28 cellular contexts compared by ENCODE assay signal in genomic region chr1:39436842-39437241, GRCh38. TPM values are rescaled to one million over a fixed set of nuclear protein-coding genes. Genes with fewer than 3 reads are reported as not detected.
DNase-seq lines count a peak whose midpoint lies in the region; ATAC-seq and TF ChIP-seq lines count a peak whose summit lies in the region.
"Had no signal": no experiment of that assay in that cellular context is flagged by ENCODE, and none has a peak within 500 bp of the region (broad histone marks: within the 10 kb centered on the region; RNA-seq: fewer than 3 reads in every experiment).

No MANE protein-coding gene starts in this region.

- DNase-seq in activated T-cell treated with anti-CD3 and anti-CD28 coated beads, Interleukin-2, amount 50 U/mL, for 72 hours: no peak
- no peak for DNase-seq in activated T-cell treated with anti-CD3 and anti-CD28 coated beads, Interleukin-2, amount 50 U/mL, for 48 hours
- DNase-seq in Panc1 (ENCODE audit: low read depth, low spot score) (no peak), immature natural killer cell (no peak), DMS114 treated with DMSO at 0.1 percent for 48 hours (lab: John Stamatoyannopoulos, UW; ENCODE audit: unreplicated experiment) (no peak), NCI-H82 (lab: John Stamatoyannopoulos, UW) (no peak)
- DNase-seq: C1 segment of cervical spinal cord; CD4-positive, alpha-beta memory T cell; COR-L47; GOT3; IMR-90; MM.1S; NCI-H1048; NCI-H1417; NCI-H1694; NCI-H2029 treated with DMSO at 0.1 percent for 48 hours; NCI-H2171; NCI-H226; NCI-H524; NCI-H748 treated with DMSO at 0.1 percent for 48 hours; PC-9; Right ventricle myocardium superior; RPMI8226 had no signal

- H3K27ac Mint-ChIP-seq in activated T-cell treated with anti-CD3 and anti-CD28 coated beads, Interleukin-2, amount 50 U/mL, for 72 hours: peak overlapping the region; percentile 77
- peak overlapping the region in 4 of 6 donors; percentile 15 to 54 (median 24) for H3K27ac Mint-ChIP-seq in immature natural killer cell

- no peak overlapping the region for H3K4me3 ChIP-seq in Panc1 (ENCODE audit: low read depth in 2 of 2, low read length in 2 of 2)
- H3K4me3 ChIP-seq: HAP-1, PC-9, SJSA1 had no signal

- intact Hi-C loops in Panc1 (cut with micrococcal nuclease; ENCODE audit: unreplicated experiment): no loop called here

- H3K27ac ChIP-seq in Panc1 (ENCODE audit: low read length): no peak overlapping the region
- H3K27ac ChIP-seq: KMS-11, PC-9, SJSA1 had no signal

- no peaks in the 10 kb centered on the region for H3K9me3 ChIP-seq in Panc1 (ENCODE audit: control insufficient read depth, insufficient read depth, low read depth, low read length)
- H3K9me3 ChIP-seq: HAP-1, SJSA1 had no signal

- POLR2A ChIA-PET in Panc1 (lab: Charles Lee): no interaction called here

- H3K36me3 ChIP-seq in Panc1 (ENCODE audit: control insufficient read depth, insufficient read depth, low read length): peaks cover 74% of the 10 kb centered on the region

- H3K27me3 ChIP-seq in Panc1 (ENCODE audit: control insufficient read depth, insufficient read depth, low read length): no peaks in the 10 kb centered on the region
- H3K27me3 ChIP-seq: SJSA1 had no signal

- peaks cover 15 to 34% of the 10 kb centered on the region in 2 donors for H3K36me3 Mint-ChIP-seq in activated T-cell treated with anti-CD3 and anti-CD28 coated beads, Interleukin-2, amount 50 U/mL, for 72 hours (ENCODE audit: insufficient read depth in 2 of 2)
- peaks cover 29 to 60% (median 48%) of the 10 kb centered on the region in 3 donors for H3K36me3 Mint-ChIP-seq in immature natural killer cell

- H3K4me1 Mint-ChIP-seq in activated T-cell treated with anti-CD3 and anti-CD28 coated beads, Interleukin-2, amount 50 U/mL, for 72 hours (ENCODE audit: low read depth): no peaks in the 10 kb centered on the region
- H3K4me1 Mint-ChIP-seq in immature natural killer cell: peaks cover 1 to 6% of the 10 kb centered on the region in 2 donors

- no peaks in the 10 kb centered on the region for H3K4me1 ChIP-seq in Panc1 (ENCODE audit: control insufficient read depth, insufficient read depth, low read length)
- H3K4me1 ChIP-seq: HAP-1 had no signal

- ATAC-seq in activated T-cell treated with anti-CD3 and anti-CD28 coated beads, Interleukin-2, amount 50 U/mL, for 72 hours (replicated peaks in 1 of 2): no peak
- ATAC-seq in Panc1: no peak
- no peak for ATAC-seq in GM21576 (IDR thresholded peaks at IDR 0.05; ENCODE audit: unreplicated experiment)
- ATAC-seq in GM18867 (IDR thresholded peaks at IDR 0.05; ENCODE audit: unreplicated experiment): no peak

- BruUV-seq in Panc1 (replicated peaks; lab: Mats Ljungman, UMichigan): TSS peak; percentile 42

- CTCF ChIA-PET in Panc1 (lab: Charles Lee): no interaction called here

- in situ Hi-C loops in Panc1 (cut with HindIII; ENCODE audit: low pct_unique_long_range_greater_than_20kb, low sequenced_read_pairs): no loop called here

- H3K9me3 Mint-ChIP-seq in activated T-cell treated with anti-CD3 and anti-CD28 coated beads, Interleukin-2, amount 50 U/mL, for 72 hours: no peaks in the 10 kb centered on the region
- H3K9me3 Mint-ChIP-seq in immature natural killer cell: no peaks in the 10 kb centered on the region
- H3K9me3 Mint-ChIP-seq: CD4-positive, alpha-beta memory T cell had no signal

- no peaks in the 10 kb centered on the region for H3K27me3 Mint-ChIP-seq in activated T-cell treated with anti-CD3 and anti-CD28 coated beads, Interleukin-2, amount 50 U/mL, for 72 hours (ENCODE audit: low read depth)
- H3K27me3 Mint-ChIP-seq in immature natural killer cell (ENCODE audit: low read depth in 3 of 3): peaks cover 0 to 6% (median 0%) of the 10 kb centered on the region in 3 donors
- H3K27me3 Mint-ChIP-seq: CD4-positive, alpha-beta memory T cell had no signal

- no peak overlapping the region for H3K4me3 Mint-ChIP-seq in activated T-cell treated with anti-CD3 and anti-CD28 coated beads, Interleukin-2, amount 50 U/mL, for 72 hours
- no peak overlapping the region for H3K4me3 Mint-ChIP-seq in immature natural killer cell
- H3K4me3 Mint-ChIP-seq: CD4-positive, alpha-beta memory T cell had no signal

- TF ChIP-seq CTCF in Panc1 (IDR thresholded peaks at IDR 0.05): no peak

RNA-seq across cellular contexts. Expression of gene BMP8A, which starts 54.6 kb away (rescaled TPM):
- under 1 TPM; 0.35 to 0.38 TPM for total RNA-seq in activated T-cell treated with anti-CD3 and anti-CD28 coated beads, Interleukin-2, amount 50 U/mL, for 72 hours
- 0.54 TPM for total RNA-seq in Panc1 (2021; ENCODE audit: unreplicated experiment)
- polyA plus RNA-seq in Panc1 (2012; ENCODE audit: insufficient read length): not detected
- polyA plus RNA-seq in immature natural killer cell: not detected
- total RNA-seq: CD4-positive, alpha-beta memory T cell; IMR-90; SJSA1 had no signal
- polyA plus RNA-seq: CD4-positive, alpha-beta memory T cell; IMR-90 had no signal
